In genomic region chr14:89911018-89911919, GRCh38 we compare ENCODE assay signal across 8 cellular contexts. TPM values are rescaled to one million over a fixed set of nuclear protein-coding genes. Genes with fewer than 3 reads are reported as not detected.
DNase-seq lines count a peak whose midpoint lies in the region; ATAC-seq and TF ChIP-seq lines count a peak whose summit lies in the region.

No MANE protein-coding gene starts in this region.

- H3K27ac Mint-ChIP-seq in natural killer cell treated with Interleukin-12 subunit alpha and Interleukin-12 subunit beta and Interleukin-15 and Interleukin-18, amount 100 ng/mL, for 72 hours = no peak overlapping the region

- no peak overlapping the region for H3K27ac ChIP-seq in prostate gland

- no peak overlapping the region for H3K4me3 Mint-ChIP-seq in natural killer cell treated with Interleukin-12 subunit alpha and Interleukin-12 subunit beta and Interleukin-15 and Interleukin-18, amount 100 ng/mL, for 72 hours

- H3K27me3 ChIP-seq in prostate gland (replicated peaks; ENCODE audit: insufficient read depth) = no peaks in the 10 kb centered on the region

- 33% methylated on average over 11 of the region's 11 CpGs for WGBS in prostate gland

- TF ChIP-seq CTCF in prostate gland (IDR thresholded peaks at IDR 0.05) (no peak), omental fat pad (IDR thresholded peaks at IDR 0.05) (no peak)

- DNase-seq in RPMI7951 (ENCODE audit: low read depth) = peak; percentile 67
- peak in 41 of 42 donors; percentile 25 to 82 (median 62) for DNase-seq in head of caudate nucleus
- peak; percentile 16 for DNase-seq in prostate gland (ENCODE audit: low spot score)
- no peak for DNase-seq in natural killer cell treated with Interleukin-12 subunit alpha and Interleukin-12 subunit beta and Interleukin-15 and Interleukin-18, amount 100 ng/mL, for 72 hours (ENCODE audit: low spot score)
- DNase-seq in SKM-1 treated with dmso at 0.1 percent for 144 hours (lab: John Stamatoyannopoulos, UW; ENCODE audit: unreplicated experiment) = no peak
- DNase-seq in omental fat pad (ENCODE audit: low spot score) = no peak
- DNase-seq in germinal center (ENCODE audit: low spot score) = no peak

- H3K27me3 Mint-ChIP-seq in natural killer cell treated with Interleukin-12 subunit alpha and Interleukin-12 subunit beta and Interleukin-15 and Interleukin-18, amount 100 ng/mL, for 72 hours = peaks cover 9 to 17% of the 10 kb centered on the region in 2 donors

- TF ChIP-seq POLR2A in prostate gland (IDR thresholded peaks at IDR 0.05) = no peak

- H3K4me1 ChIP-seq in prostate gland (replicated peaks) = peaks cover 8% of the 10 kb centered on the region

- ATAC-seq in GM18868 (IDR thresholded peaks at IDR 0.05; ENCODE audit: unreplicated experiment) = peak; percentile 57
- no peak for ATAC-seq in natural killer cell treated with Interleukin-12 subunit alpha and Interleukin-12 subunit beta and Interleukin-15 and Interleukin-18, amount 100 ng/mL, for 72 hours
- ATAC-seq in omental fat pad (ENCODE audit: low FRiP score) = no peak

- no peaks in the 10 kb centered on the region for H3K9me3 Mint-ChIP-seq in natural killer cell treated with Interleukin-12 subunit alpha and Interleukin-12 subunit beta and Interleukin-15 and Interleukin-18, amount 100 ng/mL, for 72 hours

- intact Hi-C loops in head of caudate nucleus (cut with DNase I) (loop anchor here (5.0 to 10.0 kb wide), 3 partner anchors 496 to 884 kb away; partner anchors contain the start of gene FOXN3), prostate gland (cut with DNase I) (loop anchor here (5.0 to 10.0 kb wide), 3 partner anchors 494 to 884 kb away; partner anchors contain the start of gene FOXN3)

- no peak overlapping the region for H3K4me3 ChIP-seq in prostate gland

- H3K36me3 Mint-ChIP-seq in natural killer cell treated with Interleukin-12 subunit alpha and Interleukin-12 subunit beta and Interleukin-15 and Interleukin-18, amount 100 ng/mL, for 72 hours = no peaks in the 10 kb centered on the region

- H3K9me3 ChIP-seq in prostate gland = no peaks in the 10 kb centered on the region

- H3K4me1 Mint-ChIP-seq in natural killer cell treated with Interleukin-12 subunit alpha and Interleukin-12 subunit beta and Interleukin-15 and Interleukin-18, amount 100 ng/mL, for 72 hours (ENCODE audit: low read depth in 2 of 2) = peaks cover 0 to 5% of the 10 kb centered on the region in 2 donors

- H3K36me3 ChIP-seq in prostate gland = no peaks in the 10 kb centered on the region

RNA-seq across cellular contexts. Expression of gene EFCAB11, which starts 43.3 kb away (rescaled TPM):
- 13.5 and 18.6 TPM in 2 replicates for total RNA-seq in RPMI7951 (2014; rRNA removed; shearing (Covaris generic))
- total RNA-seq in prostate gland (1 to 10 TPM; 8.2 to 9.6 TPM), omental fat pad (1 to 10 TPM; 2.9 to 5.0 (median 4.1) TPM)
- total RNA-seq in natural killer cell treated with Interleukin-12 subunit alpha and Interleukin-12 subunit beta and Interleukin-15 and Interleukin-18, amount 100 ng/mL, for 72 hours = 1 to 10 TPM; 4.8 to 7.5 TPM

RNA-seq across cellular contexts. Expression of gene TDP1, which starts 44.5 kb away (rescaled TPM):
- 41.2 and 48.7 TPM in 2 replicates for total RNA-seq in RPMI7951 (2014; rRNA removed; shearing (Covaris generic))
- total RNA-seq in prostate gland (10 to 100 TPM; 12.0 to 18.2 TPM), omental fat pad (10 to 100 TPM; 10.2 to 14.2 (median 12.9) TPM)
- total RNA-seq in natural killer cell treated with Interleukin-12 subunit alpha and Interleukin-12 subunit beta and Interleukin-15 and Interleukin-18, amount 100 ng/mL, for 72 hours = 10 to 100 TPM; 50.0 to 77.9 TPM

Comparison
In these comparisons a context has a peak if more than half of its experiments do, and no peak if none do; other contexts are left out.
1. DNase-seq: peak in RPMI7951 (single experiment), head of caudate nucleus (41 of 42) and prostate gland (single experiment); none in natural killer cell treated with Interleukin-12 subunit alpha and Interleukin-12 subunit beta and Interleukin-15 and Interleukin-18, amount 100 ng/mL, for 72 hours (single experiment), SKM-1 treated with dmso at 0.1 percent for 144 hours (single experiment), omental fat pad (single experiment) and germinal center (single experiment).